Comparison of ENCODE assay signal across 21 cellular contexts in genomic region chr3:51748327-51748726, GRCh38. TPM values are rescaled to one million over a fixed set of nuclear protein-coding genes. Genes with fewer than 3 reads are reported as not detected.
"Had no signal": no experiment of that assay in that cellular context is flagged by ENCODE, and none has a peak within 500 bp of the region (broad histone marks: within the 10 kb centered on the region; RNA-seq: fewer than 3 reads in every experiment).

No MANE protein-coding gene starts in this region.

- H3K9me3 ChIP-seq: MG63, SK-N-SH had no signal

- H3K36me3 ChIP-seq: MG63 had no signal

- H3K4me3 ChIP-seq: MG63 had no signal

- H3K4me2 ChIP-seq: SK-N-SH had no signal

- DNase-seq: KBM-7, MG63, NCI-H1092 treated with DMSO at 0.1 percent for 48 hours, NCI-H1436, NCI-H187, NCI-H2029, NCI-H2081 treated with DMSO at 0.1 percent for 48 hours, NCI-H2171, NCI-H226, NCI-H446, NCI-H510A, NCI-H524 treated with DMSO at 0.1 percent for 48 hours, NCI-H69, NCI-H774, Right ventricle myocardium superior, RPMI8226, SIG-M5, SK-N-SH, SW 1271 had no signal

RNA-seq across cellular contexts. Expression of gene IQCF6, which starts 30.7 kb away (rescaled TPM):
- total RNA-seq: HT-29, Right ventricle myocardium superior, SK-MEL-5 had no signal
- polyA plus RNA-seq: SK-N-SH had no signal

RNA-seq across cellular contexts. Expression of gene GRM2, which starts 41.5 kb away (rescaled TPM):
- total RNA-seq: HT-29, SK-MEL-5 had no signal
